In genomic region chr6:7532232-7532631, GRCh38 we compare ENCODE assay signal across 18 cellular contexts. TPM values are rescaled to one million over a fixed set of nuclear protein-coding genes. Genes with fewer than 3 reads are reported as not detected.
DNase-seq lines count a peak whose midpoint lies in the region; ATAC-seq and TF ChIP-seq lines count a peak whose summit lies in the region.
"Had no signal": no experiment of that assay in that cellular context is flagged by ENCODE, and none has a peak within 500 bp of the region (broad histone marks: within the 10 kb centered on the region; RNA-seq: fewer than 3 reads in every experiment).

No MANE protein-coding gene starts in this region.

- intact Hi-C loops in breast epithelium (cut with DNase I; ENCODE audit: low total_unique reads) = no loop called here

- H2AFZ ChIP-seq in ACC112 (ENCODE audit: low read length, unreplicated experiment) = peak overlapping the region; percentile 66

- no peak overlapping the region for H3K4me3 ChIP-seq in ACC112 (ENCODE audit: low read depth, low read length)
- H3K4me3 ChIP-seq in breast epithelium = no peak overlapping the region
- H3K4me3 ChIP-seq in lung = no peak overlapping the region
- H3K4me3 ChIP-seq: K562 had no signal

- peak; percentile 71 for DNase-seq in LoVo (ENCODE audit: low spot score)
- DNase-seq in breast epithelium (ENCODE audit: low spot score in 2 of 2) = peak; percentile 77 to 78
- peak; percentile 78 for DNase-seq in lung (ENCODE audit: low spot score)
- DNase-seq: activated CD4-positive, alpha-beta T cell treated with anti-CD3 and anti-CD28 coated beads, Interleukin-2, amount 10 ng/mL, durations not matched to agents 7 days and 5 days; DND-41; effector CD4-positive, alpha-beta T cell; HCEC 1CT; NCI-H1930; occipital lobe; T-cell had no signal

- TF ChIP-seq CTCF in breast epithelium (IDR thresholded peaks at IDR 0.05) (no peak), lung (IDR thresholded peaks at IDR 0.05; ENCODE audit: control extremely low read depth, extremely low read depth) (no peak)

- H3K4me1 ChIP-seq in ACC112 (ENCODE audit: control insufficient read depth, insufficient read depth, low read length, unreplicated experiment) (peaks cover 28% of the 10 kb centered on the region), breast epithelium (no peaks in the 10 kb centered on the region), lung (ENCODE audit: control insufficient read depth in 2 of 2, insufficient read depth in 2 of 2, low read length in 2 of 2) (no peaks in the 10 kb centered on the region)

- ATAC-seq in lung (ENCODE audit: insufficient read depth, low FRiP score) = no peak
- no peak for ATAC-seq in HG03521 (IDR thresholded peaks at IDR 0.05; ENCODE audit: unreplicated experiment)
- ATAC-seq in HG03460 (IDR thresholded peaks at IDR 0.05; ENCODE audit: unreplicated experiment) = no peak
- ATAC-seq in GM18502 (IDR thresholded peaks at IDR 0.05; ENCODE audit: poor library complexity, unreplicated experiment) = no peak
- no peak for ATAC-seq in GM18870 (IDR thresholded peaks at IDR 0.05; ENCODE audit: unreplicated experiment)
- ATAC-seq: K562, left lobe of liver, T-cell had no signal

- H3K27ac ChIP-seq in ACC112 (ENCODE audit: low read depth, low read length) (no peak overlapping the region), breast epithelium (peak overlapping the region in 1 of 2 donors; percentile 22), lung (ENCODE audit: low read depth in 1 of 2, low read length in 1 of 2) (no peak overlapping the region)

- no peak for TF ChIP-seq POLR2A in breast epithelium (IDR thresholded peaks at IDR 0.05)

- H3K79me2 ChIP-seq in ACC112 (ENCODE audit: control insufficient read depth, insufficient read depth, low read length, unreplicated experiment) = no peaks in the 10 kb centered on the region

- WGBS in lung, 2 donors = 58 to 67% methylated on average over 6 of the region's 6 CpGs

- no peaks in the 10 kb centered on the region for H3K27me3 ChIP-seq in ACC112 (ENCODE audit: insufficient read depth, low read length)
- no peaks in the 10 kb centered on the region for H3K27me3 ChIP-seq in breast epithelium
- H3K27me3 ChIP-seq in lung (ENCODE audit: control insufficient read depth, insufficient read depth) = no peaks in the 10 kb centered on the region

- H3K9me3 ChIP-seq in breast epithelium = no peaks in the 10 kb centered on the region
- peaks cover 0 to 2% of the 10 kb centered on the region in 2 donors for H3K9me3 ChIP-seq in lung (ENCODE audit: control insufficient read depth in 2 of 2, insufficient read depth in 1 of 2, low read length in 1 of 2)

- H3K36me3 ChIP-seq in ACC112 (ENCODE audit: insufficient read depth, low read length) (no peaks in the 10 kb centered on the region), breast epithelium (no peaks in the 10 kb centered on the region), lung (ENCODE audit: control insufficient read depth in 2 of 2, insufficient read depth in 2 of 2, low read length in 2 of 2) (no peaks in the 10 kb centered on the region)

RNA-seq across cellular contexts. Expression of gene DSP, which starts 9.2 kb away (rescaled TPM):
- 100 to 1,000 TPM in 1 of 3 donors, 10 to 100 TPM in 1, 1 to 10 TPM in 1; 2.1 to 165 (median 95.4) TPM for total RNA-seq in breast epithelium
- 10 to 100 TPM; 30.2 to 73.2 TPM for total RNA-seq in lung
- polyA plus RNA-seq in lung = 1 to 10 TPM; 2.9 to 8.6 TPM
- total RNA-seq: activated T-helper 1 cell treated with anti-CD3 and anti-CD28 coated beads, Interleukin-12 subunit alpha, Interleukin-12 subunit beta, Interleukin-2, Interleukin-4 antibody, amounts not matched to agents 30 ng/mL and 10 ng/mL and 1 ng/mL, durations not matched to agents 14 hours and 24 hours and 36 hours had no signal

RNA-seq across cellular contexts. Expression of gene SNRNP48, which starts 57.8 kb away (rescaled TPM):
- total RNA-seq in breast epithelium (10 to 100 TPM; 13.9 to 20.9 (median 15.4) TPM), lung (10 to 100 TPM in 1 of 2 donors, 1 to 10 TPM in 1; 8.4 to 23.9 TPM)
- polyA plus RNA-seq in lung = 1 to 10 TPM; 4.6 to 5.0 TPM
